Comparison of ENCODE assay signal across 13 cellular contexts in genomic region chr18:6370886-6371635, GRCh38. TPM values are rescaled to one million over a fixed set of nuclear protein-coding genes. Genes with fewer than 3 reads are reported as not detected.
DNase-seq lines count a peak whose midpoint lies in the region; ATAC-seq, FAIRE-seq and TF ChIP-seq lines count a peak whose summit lies in the region.
"Had no signal": no experiment of that assay in that cellular context is flagged by ENCODE, and none has a peak within 500 bp of the region (broad histone marks: within the 10 kb centered on the region; RNA-seq: fewer than 3 reads in every experiment).

No MANE protein-coding gene starts in this region.

- H3K27me3 ChIP-seq in Peyer's patch, result no peaks in the 10 kb centered on the region

- FAIRE-seq in urothelium cell line (lab: Jason Lieb, UNC), result no peak
- FAIRE-seq: endometrium had no signal

- DNase-seq in left cardiac atrium (peak; percentile 36), left ventricle myocardium superior (no peak), NCI-H510A treated with DMSO at 0.1 percent for 48 hours (lab: John Stamatoyannopoulos, UW) (peak; percentile 99), left colon (peak in 1 of 2 donors; percentile 56), urothelium cell line (ENCODE audit: low spot score) (peak; percentile 69), Peyer's patch (no peak), omental fat pad (ENCODE audit: low spot score) (no peak), C1 segment of cervical spinal cord (lab: John Stamatoyannopoulos, UW) (no peak)
- DNase-seq: activated naive CD4-positive, alpha-beta T cell treated with anti-CD3 and anti-CD28 coated beads, Interleukin-2, amount 10 ng/mL, durations not matched to agents 7 days and 5 days; H7; NCI-H1436 had no signal

- no peak for TF ChIP-seq CTCF in Peyer's patch (IDR thresholded peaks at IDR 0.05)
- no peak for TF ChIP-seq CTCF in omental fat pad (IDR thresholded peaks at IDR 0.05)

- no peak overlapping the region for H3K27ac ChIP-seq in Peyer's patch

- intact Hi-C loops in left cardiac atrium (cut with DNase I), result no loop called here
- intact Hi-C loops in left ventricle myocardium superior (cut with micrococcal nuclease), result no loop called here
- intact Hi-C loops in left colon (cut with DNase I, micrococcal nuclease), result no loop called here

- no peaks in the 10 kb centered on the region for H3K9me3 ChIP-seq in Peyer's patch

- no peak overlapping the region for H3K4me3 ChIP-seq in Peyer's patch

- TF ChIP-seq POLR2A in Peyer's patch (IDR thresholded peaks at IDR 0.05), result no peak

- no peaks in the 10 kb centered on the region for H3K36me3 ChIP-seq in Peyer's patch

- ATAC-seq in left cardiac atrium, result peak; percentile 21 to 31
- no peak for ATAC-seq in left ventricle myocardium superior
- peak; percentile 58 for ATAC-seq in left colon
- no peak for ATAC-seq in omental fat pad (ENCODE audit: low FRiP score)
- ATAC-seq: Panc1 had no signal

- H3K4me1 ChIP-seq in Peyer's patch, result peaks cover 0 to 3% (median 0%) of the 10 kb centered on the region in 4 donors

RNA-seq across cellular contexts. Expression of gene L3MBTL4, which starts 43.6 kb away (rescaled TPM):
- total RNA-seq in left cardiac atrium, result 10 to 100 TPM; 15.1 to 19.1 TPM
- total RNA-seq in left ventricle myocardium superior, result 0.89 TPM
- 1 to 10 TPM; 4.9 to 6.5 TPM for total RNA-seq in left colon
- 10 to 100 TPM in 3 of 4 donors, 1 to 10 TPM in 1; 6.5 to 25.6 (median 13.7) TPM for total RNA-seq in Peyer's patch
- total RNA-seq in omental fat pad, result 10 to 100 TPM in 1 of 4 donors, 1 to 10 TPM in 3; 7.2 to 14.8 (median 8.3) TPM

Comparison
In these comparisons a context has a peak if more than half of its experiments do, and no peak if none do; other contexts are left out.
1. ATAC-seq: peak in left cardiac atrium (2 of 2) and left colon (single experiment); none in left ventricle myocardium superior (single experiment) and omental fat pad (single experiment).
2. DNase-seq: peak in left cardiac atrium (single experiment), NCI-H510A treated with DMSO at 0.1 percent for 48 hours (single experiment) and urothelium cell line (single experiment); none in left ventricle myocardium superior (single experiment), Peyer's patch (0 of 3), omental fat pad (single experiment) and C1 segment of cervical spinal cord (0 of 14).